Comparison of ENCODE assay signal across 20 cellular contexts in the genomic region with DNA sequence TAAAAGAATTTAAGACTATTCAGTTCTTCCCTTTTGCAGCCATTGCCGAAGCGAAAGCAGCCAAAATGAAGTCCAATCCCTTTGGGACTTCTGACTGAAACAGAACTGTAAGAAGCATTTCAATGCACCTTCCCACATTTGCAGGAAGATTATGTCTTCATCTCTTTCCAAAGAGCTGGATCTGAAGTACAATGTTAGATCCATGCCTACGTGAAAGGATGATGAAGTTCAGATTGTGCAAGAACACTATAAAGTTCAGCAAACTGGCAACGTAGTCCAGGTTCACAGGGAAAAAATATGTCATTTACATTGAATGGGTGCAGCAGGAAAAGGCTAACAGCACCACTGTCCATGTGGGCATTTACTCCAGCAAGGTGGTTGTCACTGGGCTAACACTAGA.
"Had no signal": no experiment of that assay in that cellular context is flagged by ENCODE, and none has a peak within 500 bp of the region (broad histone marks: within the 10 kb centered on the region; RNA-seq: fewer than 3 reads in every experiment).

No MANE protein-coding gene starts in this region.

- H3K4me1 Mint-ChIP-seq: naive B cell had no signal

- H3K4me3 Mint-ChIP-seq: memory B cell, naive B cell, nephron, type B pancreatic cell had no signal

- H3K9me3 ChIP-seq: colonic mucosa, gastrocnemius medialis, heart right ventricle, lower lobe of right lung, stomach, uterus had no signal

- ATAC-seq: gastrocnemius medialis, heart right ventricle, lower lobe of right lung, sciatic nerve had no signal

- H3K36me3 ChIP-seq: colonic mucosa, gastrocnemius medialis, heart right ventricle, lower lobe of right lung, stomach, uterus had no signal

- DNase-seq: colonic mucosa; erythroblast; gastrocnemius medialis; heart right ventricle; hypothalamus; kidney glomerular epithelial cell; lower lobe of right lung; naive B cell; occipital lobe; posterior cingulate gyrus; stimulated activated CD4-positive, alpha-beta T cell treated with anti-CD3 and anti-CD28 coated beads, Interleukin-12 subunit alpha, Interleukin-12 subunit beta, amount 100 ng/mL, for 4 hours; stimulated activated naive CD4-positive, alpha-beta T cell; stomach; substantia nigra; uterus had no signal

- H3K27me3 ChIP-seq: colonic mucosa, gastrocnemius medialis, heart right ventricle, stomach, uterus had no signal

- H3K4me1 ChIP-seq: colonic mucosa, uterus had no signal

- H3K27ac Mint-ChIP-seq: memory B cell, naive B cell, nephron, type B pancreatic cell had no signal

- H3K4me3 ChIP-seq: colonic mucosa, gastrocnemius medialis, lower lobe of right lung, skin epidermis, stomach, uterus had no signal

- H3K27ac ChIP-seq: colonic mucosa, lower lobe of right lung, skin epidermis, stomach, uterus had no signal

- H3K27me3 Mint-ChIP-seq: type B pancreatic cell had no signal

- H3K9me3 Mint-ChIP-seq: memory B cell, naive B cell, type B pancreatic cell had no signal

- H3K36me3 Mint-ChIP-seq: memory B cell, naive B cell, type B pancreatic cell had no signal
